In genomic region chr5:137734962-137735530, GRCh38 we compare ENCODE assay signal across 10 cellular contexts.
DNase-seq lines count a peak whose midpoint lies in the region; ATAC-seq lines count a peak whose summit lies in the region.
"Had no signal": no experiment of that assay in that cellular context is flagged by ENCODE, and none has a peak within 500 bp of the region (broad histone marks: within the 10 kb centered on the region; RNA-seq: fewer than 3 reads in every experiment).

No MANE protein-coding gene starts in this region.

- peak overlapping the region; percentile 66 for H3K4me3 ChIP-seq in BLaER1
- peak overlapping the region; percentile 68 to 79 for H3K4me3 ChIP-seq in stomach smooth muscle (ENCODE audit: low read length in 2 of 2)

- DNase-seq in central memory CD8-positive, alpha-beta T cell (ENCODE audit: low spot score in 2 of 2), result no peak
- peak; percentile 36 for DNase-seq in kidney glomerular epithelial cell (lab: John Stamatoyannopoulos, UW)
- no peak for DNase-seq in D341Med (ENCODE audit: low spot score)
- no peak for DNase-seq in SW480 (ENCODE audit: low spot score)

- H3K4me2 ChIP-seq in BLaER1, result peak overlapping the region; percentile 85

- H3K27me3 Mint-ChIP-seq in central memory CD8-positive, alpha-beta T cell, result no peaks in the 10 kb centered on the region

- H3K36me3 ChIP-seq in BLaER1 (no peaks in the 10 kb centered on the region), KOPT-K1 (ENCODE audit: insufficient read depth, low read length) (no peaks in the 10 kb centered on the region), stomach smooth muscle (ENCODE audit: control insufficient read depth in 2 of 2, insufficient read depth in 2 of 2, low read length in 2 of 2) (no peaks in the 10 kb centered on the region)

- H3K36me3 Mint-ChIP-seq in central memory CD8-positive, alpha-beta T cell (ENCODE audit: insufficient read depth), result peaks cover 2% of the 10 kb centered on the region
- H3K36me3 Mint-ChIP-seq: natural killer cell treated with Interleukin-12 subunit alpha and Interleukin-12 subunit beta and Interleukin-15 and Interleukin-18, amount 100 ng/mL, for 72 hours had no signal

- no peak overlapping the region for H3K4me3 Mint-ChIP-seq in central memory CD8-positive, alpha-beta T cell
- H3K4me3 Mint-ChIP-seq: IgD-negative memory B cell; natural killer cell treated with Interleukin-12 subunit alpha and Interleukin-12 subunit beta and Interleukin-15 and Interleukin-18, amount 100 ng/mL, for 72 hours had no signal

- peak; percentile 5 for ATAC-seq in GM19025 (IDR thresholded peaks at IDR 0.05; ENCODE audit: low read depth, unreplicated experiment)
- peak; percentile 33 for ATAC-seq in central memory CD8-positive, alpha-beta T cell (replicated peaks; ENCODE audit: extremely low read depth, poor library complexity, severe bottlenecking)

- no peaks in the 10 kb centered on the region for H4K20me1 ChIP-seq in BLaER1

- H3K4me1 ChIP-seq in BLaER1, result peaks cover 32% of the 10 kb centered on the region
- peaks cover 17% of the 10 kb centered on the region for H3K4me1 ChIP-seq in stomach smooth muscle (ENCODE audit: control insufficient read depth, insufficient read depth, low read length)

- H3K9ac ChIP-seq in BLaER1 (peak overlapping the region; percentile 79), stomach smooth muscle (ENCODE audit: low read length in 2 of 2) (peak overlapping the region; percentile 31 to 55)

- H3K27me3 ChIP-seq in BLaER1 (no peaks in the 10 kb centered on the region), stomach smooth muscle (ENCODE audit: control insufficient read depth in 1 of 2, insufficient read depth in 2 of 2, low read length in 2 of 2) (no peaks in the 10 kb centered on the region)

- H3K9me3 Mint-ChIP-seq in central memory CD8-positive, alpha-beta T cell, result no peaks in the 10 kb centered on the region

- H3K9me3 ChIP-seq in BLaER1 (peaks cover 5% of the 10 kb centered on the region; the same call in 1 of the 2 replicates), KOPT-K1 (ENCODE audit: insufficient read depth, low read length, poor library complexity, severe bottlenecking) (peaks cover 12% of the 10 kb centered on the region), stomach smooth muscle (ENCODE audit: control insufficient read depth in 2 of 2, low read length in 2 of 2) (no peaks in the 10 kb centered on the region)

- H3K4me1 Mint-ChIP-seq in central memory CD8-positive, alpha-beta T cell, result peaks cover 5% of the 10 kb centered on the region

- H3K27ac ChIP-seq in BLaER1, result peak overlapping the region; percentile 57
- peak overlapping the region; percentile 72 for H3K27ac ChIP-seq in KOPT-K1 (ENCODE audit: low read depth, low read length, poor library complexity, severe bottlenecking)
- H3K27ac ChIP-seq in stomach smooth muscle (ENCODE audit: low read length), result peak overlapping the region; percentile 11

- no peak overlapping the region for H3K27ac Mint-ChIP-seq in central memory CD8-positive, alpha-beta T cell (ENCODE audit: low read depth)
- H3K27ac Mint-ChIP-seq: IgD-negative memory B cell; natural killer cell treated with Interleukin-12 subunit alpha and Interleukin-12 subunit beta and Interleukin-15 and Interleukin-18, amount 100 ng/mL, for 72 hours had no signal

Comparison
In these comparisons a context has a peak if more than half of its experiments do, and no peak if none do; other contexts are left out.
1. H3K27ac ChIP-seq: peak in every context shown above with its lines; median percentile 72 in KOPT-K1; 57 in BLaER1; 11 in stomach smooth muscle.